ENCODE assay signal across 19 cellular contexts in genomic region chr7:150941351-150941982, GRCh38.
DNase-seq lines count a peak whose midpoint lies in the region; ATAC-seq lines count a peak whose summit lies in the region.
"Had no signal": no experiment of that assay in that cellular context is flagged by ENCODE, and none has a peak within 500 bp of the region (broad histone marks: within the 10 kb centered on the region; RNA-seq: fewer than 3 reads in every experiment).

No MANE protein-coding gene starts in this region.

- H3K36me3 Mint-ChIP-seq in activated naive CD4-positive, alpha-beta T cell treated with anti-CD3 and anti-CD28 coated beads, Interleukin-2, amount 10 ng/mL, durations not matched to agents 7 days and 5 days = no peaks in the 10 kb centered on the region
- peaks cover under 1% of the 10 kb centered on the region for H3K36me3 Mint-ChIP-seq in effector memory CD8-positive, alpha-beta T cell (ENCODE audit: insufficient read depth)
- H3K36me3 Mint-ChIP-seq in stimulated activated effector memory CD8-positive, alpha-beta T cell treated with anti-CD3 and anti-CD28 coated beads, Interleukin-12 subunit alpha, Interleukin-12 subunit beta, amount 100 ng/mL, for 72 hours = no peaks in the 10 kb centered on the region
- H3K36me3 Mint-ChIP-seq: CD4-positive, alpha-beta memory T cell; immature natural killer cell; stimulated activated naive B cell treated with anti-CD40 and anti-IgM and Interleukin-4, amounts not matched to agents 10 μg/mL and 1 μg/mL and 100 μg/mL, for 72 hours had no signal

- CTCF ChIA-PET in activated naive CD4-positive, alpha-beta T cell treated with anti-CD3 and anti-CD28 coated beads, Interleukin-2, amount 10 ng/mL, durations not matched to agents 7 days and 5 days (lab: Charles Lee) = interaction anchor here (0.7 to 1.0 kb wide), 2 partner anchors 10 to 43 kb away, joined by 3 read pairs; no protein-coding TSS in a partner anchor

- no peak for ATAC-seq in effector memory CD8-positive, alpha-beta T cell (replicated peaks)
- no peak for ATAC-seq in stimulated activated effector memory CD8-positive, alpha-beta T cell treated with anti-CD3 and anti-CD28 coated beads, Interleukin-12 subunit alpha, Interleukin-12 subunit beta, amount 100 ng/mL, for 72 hours
- no peak for ATAC-seq in HG03095 (IDR thresholded peaks at IDR 0.05; ENCODE audit: unreplicated experiment)
- ATAC-seq in HG03280 (IDR thresholded peaks at IDR 0.05; ENCODE audit: unreplicated experiment) = no peak

- H3K9me3 Mint-ChIP-seq in activated naive CD4-positive, alpha-beta T cell treated with anti-CD3 and anti-CD28 coated beads, Interleukin-2, amount 10 ng/mL, durations not matched to agents 7 days and 5 days = no peaks in the 10 kb centered on the region
- H3K9me3 Mint-ChIP-seq in effector memory CD8-positive, alpha-beta T cell = no peaks in the 10 kb centered on the region
- H3K9me3 Mint-ChIP-seq in stimulated activated effector memory CD8-positive, alpha-beta T cell treated with anti-CD3 and anti-CD28 coated beads, Interleukin-12 subunit alpha, Interleukin-12 subunit beta, amount 100 ng/mL, for 72 hours = no peaks in the 10 kb centered on the region
- H3K9me3 Mint-ChIP-seq: activated CD4-positive, alpha-beta T cell treated with anti-CD3 and anti-CD28 coated beads, Interleukin-2, amount 10 ng/mL, durations not matched to agents 24 days and 14 days; activated T-cell treated with anti-CD3 and anti-CD28 coated beads, Interleukin-2, amount 50 U/mL, for 4 hours; immature natural killer cell; memory B cell; nephron; stimulated activated naive B cell treated with anti-CD40 and anti-IgM and Interleukin-4, amounts not matched to agents 10 μg/mL and 1 μg/mL and 100 μg/mL, for 72 hours had no signal

- no peak overlapping the region for H3K4me3 Mint-ChIP-seq in activated naive CD4-positive, alpha-beta T cell treated with anti-CD3 and anti-CD28 coated beads, Interleukin-2, amount 10 ng/mL, durations not matched to agents 7 days and 5 days
- H3K4me3 Mint-ChIP-seq in effector memory CD8-positive, alpha-beta T cell = no peak overlapping the region
- no peak overlapping the region for H3K4me3 Mint-ChIP-seq in stimulated activated effector memory CD8-positive, alpha-beta T cell treated with anti-CD3 and anti-CD28 coated beads, Interleukin-12 subunit alpha, Interleukin-12 subunit beta, amount 100 ng/mL, for 72 hours
- H3K4me3 Mint-ChIP-seq: activated CD4-positive, alpha-beta T cell treated with anti-CD3 and anti-CD28 coated beads, Interleukin-2, amount 10 ng/mL, durations not matched to agents 24 days and 14 days; activated T-cell treated with anti-CD3 and anti-CD28 coated beads, Interleukin-2, amount 50 U/mL, for 4 hours; immature natural killer cell; memory B cell; nephron; stimulated activated naive B cell treated with anti-CD40 and anti-IgM and Interleukin-4, amounts not matched to agents 10 μg/mL and 1 μg/mL and 100 μg/mL, for 72 hours had no signal

- H3K4me1 Mint-ChIP-seq in activated naive CD4-positive, alpha-beta T cell treated with anti-CD3 and anti-CD28 coated beads, Interleukin-2, amount 10 ng/mL, durations not matched to agents 7 days and 5 days = peaks cover 49% of the 10 kb centered on the region
- peaks cover 34 to 41% of the 10 kb centered on the region in 2 donors for H3K4me1 Mint-ChIP-seq in effector memory CD8-positive, alpha-beta T cell (ENCODE audit: low read depth in 2 of 2)
- peaks cover 35% of the 10 kb centered on the region for H3K4me1 Mint-ChIP-seq in stimulated activated effector memory CD8-positive, alpha-beta T cell treated with anti-CD3 and anti-CD28 coated beads, Interleukin-12 subunit alpha, Interleukin-12 subunit beta, amount 100 ng/mL, for 72 hours

- H3K27ac Mint-ChIP-seq in activated naive CD4-positive, alpha-beta T cell treated with anti-CD3 and anti-CD28 coated beads, Interleukin-2, amount 10 ng/mL, durations not matched to agents 7 days and 5 days = peak overlapping the region; percentile 17
- peak overlapping the region; percentile 9 to 54 for H3K27ac Mint-ChIP-seq in effector memory CD8-positive, alpha-beta T cell
- peak overlapping the region; percentile 4 for H3K27ac Mint-ChIP-seq in stimulated activated effector memory CD8-positive, alpha-beta T cell treated with anti-CD3 and anti-CD28 coated beads, Interleukin-12 subunit alpha, Interleukin-12 subunit beta, amount 100 ng/mL, for 72 hours
- H3K27ac Mint-ChIP-seq: activated CD4-positive, alpha-beta T cell treated with anti-CD3 and anti-CD28 coated beads, Interleukin-2, amount 10 ng/mL, durations not matched to agents 24 days and 14 days; immature natural killer cell; memory B cell; stimulated activated naive B cell treated with anti-CD40 and anti-IgM and Interleukin-4, amounts not matched to agents 10 μg/mL and 1 μg/mL and 100 μg/mL, for 72 hours had no signal

- peaks cover 51% of the 10 kb centered on the region for H3K27me3 Mint-ChIP-seq in activated naive CD4-positive, alpha-beta T cell treated with anti-CD3 and anti-CD28 coated beads, Interleukin-2, amount 10 ng/mL, durations not matched to agents 7 days and 5 days
- H3K27me3 Mint-ChIP-seq in effector memory CD8-positive, alpha-beta T cell = peaks cover 10 to 19% of the 10 kb centered on the region in 2 donors
- H3K27me3 Mint-ChIP-seq: CD4-positive, alpha-beta memory T cell had no signal

- peak; percentile 17 for DNase-seq in activated naive CD4-positive, alpha-beta T cell treated with anti-CD3 and anti-CD28 coated beads, Interleukin-2, amount 10 ng/mL, durations not matched to agents 7 days and 5 days
- DNase-seq in activated naive CD4-positive, alpha-beta T cell treated with anti-CD3 and anti-CD28 coated beads, Interleukin-2, amount 50 U/mL, for 16 hours = no peak
- DNase-seq in NCI-H2107 (lab: John Stamatoyannopoulos, UW) (peak; percentile 61), hippocampal formation (lab: John Stamatoyannopoulos, UW) (no peak)
- no peak for DNase-seq in effector memory CD8-positive, alpha-beta T cell
- DNase-seq in stimulated activated effector memory CD8-positive, alpha-beta T cell treated with anti-CD3 and anti-CD28 coated beads, Interleukin-12 subunit alpha, Interleukin-12 subunit beta, amount 100 ng/mL, for 72 hours (ENCODE audit: low spot score in 2 of 2) = no peak
- DNase-seq: activated T-cell treated with anti-CD3 and anti-CD28 coated beads, Interleukin-2, amount 50 U/mL, for 4 hours; glutamatergic neuron; NCI-H226; stimulated activated naive B cell treated with anti-CD40 and anti-IgM and Interleukin-4, amounts not matched to agents 10 μg/mL and 1 μg/mL and 100 μg/mL, for 72 hours; SW 1271; trophoblast cell had no signal

Comparison
In these comparisons a context has a peak if more than half of its experiments do, and no peak if none do; other contexts are left out.
1. DNase-seq: peak in activated naive CD4-positive, alpha-beta T cell treated with anti-CD3 and anti-CD28 coated beads, Interleukin-2, amount 10 ng/mL, durations not matched to agents 7 days and 5 days (single experiment) and NCI-H2107 (single experiment); none in activated naive CD4-positive, alpha-beta T cell treated with anti-CD3 and anti-CD28 coated beads, Interleukin-2, amount 50 U/mL, for 16 hours (single experiment), effector memory CD8-positive, alpha-beta T cell (0 of 3), stimulated activated effector memory CD8-positive, alpha-beta T cell treated with anti-CD3 and anti-CD28 coated beads, Interleukin-12 subunit alpha, Interleukin-12 subunit beta, amount 100 ng/mL, for 72 hours (0 of 2) and hippocampal formation (0 of 2).
2. Peak in every context shown above with its lines, with median percentiles within 50 percentile points of each other: H3K27ac Mint-ChIP-seq.